In the genomic region with DNA sequence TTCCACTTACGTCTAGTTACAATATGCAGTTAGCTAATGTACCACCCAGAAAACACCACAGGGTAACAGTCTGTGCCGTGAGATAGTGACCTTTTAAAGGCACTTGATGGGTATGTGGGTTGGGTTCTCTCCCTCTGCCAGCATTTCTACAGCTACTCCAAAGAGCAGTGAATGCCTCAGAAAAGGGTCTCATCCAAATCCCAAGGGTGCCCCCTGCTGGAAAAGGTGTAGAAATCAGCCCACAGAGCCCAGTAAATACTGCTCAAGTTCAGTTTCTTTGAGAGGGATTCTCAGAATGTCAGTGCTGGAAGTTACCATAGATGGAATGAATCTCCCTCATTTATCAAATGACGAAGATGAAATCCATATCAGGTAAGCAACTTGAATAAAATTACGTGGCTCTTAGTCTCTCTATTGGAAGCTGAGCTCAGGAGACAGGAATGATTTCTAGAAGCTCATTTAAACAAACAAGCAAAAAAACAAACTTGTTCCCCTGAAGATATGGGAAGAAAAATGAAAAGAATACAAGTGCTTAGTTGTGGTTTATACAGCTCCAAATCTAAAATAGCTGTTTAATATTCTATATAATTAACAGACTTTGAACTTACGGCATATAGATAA, we compare ENCODE assay signal across 1 cellular context.
A peak's percentile ranks its signal among the peaks of the same experiment; 100 is the strongest.
TF ChIP-seq lines count a peak whose summit lies in the region.

No MANE protein-coding gene starts in this region.

TF ChIP-seq in GM23338, 12 proteins besides CTCF, POLR2A, EP300 and RAD21 (continued from another document):
- peak; percentile 53; the same call in 1 of the 2 replicates for TF ChIP-seq ZNF462 (CRISPR knock-in tag; IDR thresholded peaks at IDR 0.05)
TF ChIP-seq in GM23338: peak in this region for 1.
